In genomic region chr6:6384520-6384919, GRCh38 we compare ENCODE assay signal across 20 cellular contexts.
DNase-seq lines count a peak whose midpoint lies in the region; ATAC-seq and TF ChIP-seq lines count a peak whose summit lies in the region.
"Had no signal": no experiment of that assay in that cellular context is flagged by ENCODE, and none has a peak within 500 bp of the region (broad histone marks: within the 10 kb centered on the region; RNA-seq: fewer than 3 reads in every experiment).

No MANE protein-coding gene starts in this region.

- peaks cover 0 to 15% (median 0%) of the 10 kb centered on the region in 11 experiments; a peak in 4 of 22 replicates for H3K9me3 ChIP-seq in BLaER1 treated with 17β-estradiol and CSF1 and Interleukin-3, amounts not matched to agents 10 nM and 100 nM (replicated peaks in 1 of 11)
- H3K9me3 ChIP-seq in vagina (no peaks in the 10 kb centered on the region), Caco-2 (no peaks in the 10 kb centered on the region)
- H3K9me3 ChIP-seq: BE2C, HAP-1 had no signal

- POLR2A ChIA-PET in WTC11 (lab: Charles Lee), result interaction anchor here (0.8 kb wide), 1 partner anchor 28 kb away, joined by 3 read pairs; no protein-coding TSS in a partner anchor
- POLR2A ChIA-PET in Caco-2 (lab: Charles Lee), result no interaction called here

- BruUV-seq in Caco-2 (replicated peaks; lab: Mats Ljungman, UMichigan), result no TSS peak

- H3K4me1 Mint-ChIP-seq in WTC11 (peaks cover 35% of the 10 kb centered on the region), Caco-2 (ENCODE audit: low read depth, unreplicated experiment) (no peaks in the 10 kb centered on the region)
- H3K4me1 Mint-ChIP-seq: CD8-positive, alpha-beta memory T cell had no signal

- no peak overlapping the region for H3K27ac Mint-ChIP-seq in WTC11
- no peak overlapping the region for H3K27ac Mint-ChIP-seq in Caco-2 (ENCODE audit: unreplicated experiment)
- H3K27ac Mint-ChIP-seq: IgD-negative memory B cell had no signal

- H3K4me2 ChIP-seq in BLaER1 treated with 17β-estradiol and CSF1 and Interleukin-3, amounts not matched to agents 10 nM and 100 nM, result peak overlapping the region in 6 of 11 experiments; percentile 69 to 85 (median 81); a peak in 12 of 22 replicates

- no peaks in the 10 kb centered on the region; a peak in 1 of 22 replicates for H3K36me3 ChIP-seq in BLaER1 treated with 17β-estradiol and CSF1 and Interleukin-3, amounts not matched to agents 10 nM and 100 nM
- no peaks in the 10 kb centered on the region for H3K36me3 ChIP-seq in vagina
- no peaks in the 10 kb centered on the region for H3K36me3 ChIP-seq in Caco-2 (ENCODE audit: control insufficient read depth, insufficient read depth, low read length)
- H3K36me3 ChIP-seq: BE2C, HAP-1 had no signal

- ATAC-seq in WTC11 (peak; percentile 94), GM19324 (IDR thresholded peaks at IDR 0.05; ENCODE audit: low FRiP score, unreplicated experiment) (no peak)
- ATAC-seq: SK-N-SH treated with all-trans-retinoic acid at 6 μM for 48 hours had no signal

- H3K27ac ChIP-seq in BLaER1 treated with 17β-estradiol and CSF1 and Interleukin-3, amounts not matched to agents 10 nM and 100 nM, result peak overlapping the region in 6 of 11 experiments; percentile 74 to 96 (median 92); a peak in 9 of 22 replicates
- H3K27ac ChIP-seq in vagina (no peak overlapping the region), coronary artery (no peak overlapping the region)
- H3K27ac ChIP-seq: 22Rv1, HL-60 had no signal

- DNase-seq in Jurkat, Clone E6-1 (ENCODE audit: low read depth, low spot score), result peak; percentile 69
- no peak for DNase-seq in WTC11 (ENCODE audit: low spot score)
- peak; percentile 44 for DNase-seq in iPS-NIHi11 (ENCODE audit: low spot score)
- DNase-seq in vagina (ENCODE audit: extremely low spot score in 2 of 2), result no peak
- DNase-seq in coronary artery (ENCODE audit: low spot score), result no peak
- no peak for DNase-seq in Caco-2
- DNase-seq: BE2C; CD8-positive, alpha-beta memory T cell; DMS79 treated with DMSO at 0.1 percent for 48 hours; NCI-H2107; NCI-H2227 treated with DMSO at 0.1 percent for 48 hours; NCI-H524; SHP77 treated with DMSO at 0.1 percent for 48 hours had no signal

- H3K27me3 Mint-ChIP-seq in WTC11 (ENCODE audit: low read depth) (peaks cover 5% of the 10 kb centered on the region), Caco-2 (ENCODE audit: insufficient read depth, unreplicated experiment) (peaks cover 20% of the 10 kb centered on the region)

- no peaks in the 10 kb centered on the region for H4K20me1 ChIP-seq in BLaER1 treated with 17β-estradiol and CSF1 and Interleukin-3, amounts not matched to agents 10 nM and 100 nM

- intact Hi-C loops in vagina (cut with DNase I) (no loop called here), Caco-2 (cut with micrococcal nuclease; ENCODE audit: unreplicated experiment) (no loop called here)

- H3K4me3 Mint-ChIP-seq in WTC11, result no peak overlapping the region
- no peak overlapping the region for H3K4me3 Mint-ChIP-seq in Caco-2 (ENCODE audit: unreplicated experiment)
- H3K4me3 Mint-ChIP-seq: CD8-positive, alpha-beta memory T cell; IgD-negative memory B cell had no signal

- TF ChIP-seq CTCF in WTC11 (IDR thresholded peaks at IDR 0.05), result no peak
- TF ChIP-seq CTCF in vagina (IDR thresholded peaks at IDR 0.05), result no peak
- TF ChIP-seq CTCF in coronary artery (IDR thresholded peaks at IDR 0.05), result no peak
- TF ChIP-seq CTCF in Caco-2 (IDR thresholded peaks at IDR 0.05; ENCODE audit: insufficient read depth in 1 of 2, low read depth in 1 of 2, low read length in 1 of 2, severe bottlenecking in 1 of 2, unreplicated experiment in 1 of 2), result no peak

- no peak for TF ChIP-seq POLR2A in vagina (IDR thresholded peaks at IDR 0.05)

- no peak overlapping the region for H3K9ac ChIP-seq in BLaER1 treated with 17β-estradiol and CSF1 and Interleukin-3, amounts not matched to agents 10 nM and 100 nM

- H3K36me3 Mint-ChIP-seq in WTC11, result no peaks in the 10 kb centered on the region
- H3K36me3 Mint-ChIP-seq in Caco-2 (ENCODE audit: insufficient read depth, unreplicated experiment), result no peaks in the 10 kb centered on the region
- H3K36me3 Mint-ChIP-seq: CD8-positive, alpha-beta memory T cell had no signal

- peaks cover 13% of the 10 kb centered on the region for H3K9me3 Mint-ChIP-seq in WTC11
- H3K9me3 Mint-ChIP-seq in Caco-2 (ENCODE audit: unreplicated experiment), result no peaks in the 10 kb centered on the region
- H3K9me3 Mint-ChIP-seq: CD8-positive, alpha-beta memory T cell; IgD-negative memory B cell had no signal

- H3K4me3 ChIP-seq in BLaER1 treated with 17β-estradiol and CSF1 and Interleukin-3, amounts not matched to agents 10 nM and 100 nM, result no peak overlapping the region
- no peak overlapping the region for H3K4me3 ChIP-seq in Jurkat, Clone E6-1 (ENCODE audit: low read length)
- H3K4me3 ChIP-seq in vagina, result no peak overlapping the region
- no peak overlapping the region for H3K4me3 ChIP-seq in coronary artery
- no peak overlapping the region for H3K4me3 ChIP-seq in Caco-2 (ENCODE audit: low read depth, low read length)
- H3K4me3 ChIP-seq: HAP-1 had no signal

- peaks cover 14 to 95% (median 38%) of the 10 kb centered on the region in 10 experiments; a peak in 19 of 20 replicates for H3K4me1 ChIP-seq in BLaER1 treated with 17β-estradiol and CSF1 and Interleukin-3, amounts not matched to agents 10 nM and 100 nM
- H3K4me1 ChIP-seq in vagina (no peaks in the 10 kb centered on the region), Caco-2 (no peaks in the 10 kb centered on the region)
- H3K4me1 ChIP-seq: BE2C, HAP-1 had no signal

- CTCF ChIA-PET in WTC11 (lab: Charles Lee), result interaction anchor here (0.6 to 0.9 kb wide), 2 partner anchors 152 to 162 kb away, joined by 4 read pairs; no protein-coding TSS in a partner anchor
- CTCF ChIA-PET in Caco-2 (lab: Charles Lee), result no interaction called here

- 0 out of 22 replicates have a peak, but pooled peaks cover 0 to 7% (median 0%) of the 10 kb centered on the region in 11 experiments for H3K27me3 ChIP-seq in BLaER1 treated with 17β-estradiol and CSF1 and Interleukin-3, amounts not matched to agents 10 nM and 100 nM
- H3K27me3 ChIP-seq in vagina (no peaks in the 10 kb centered on the region), Caco-2 (replicated peaks; ENCODE audit: control insufficient read depth, insufficient read depth, low read length) (peaks cover 2% of the 10 kb centered on the region; the same call in 1 of the 2 replicates)
- H3K27me3 ChIP-seq: BE2C had no signal

TF ChIP-seq in WTC11, 78 proteins besides CTCF, POLR2A, EP300 and RAD21:
- TF ChIP-seq ZNF423 (CRISPR knock-in tag; IDR thresholded peaks at IDR 0.05) (0 out of 2 replicates have a peak, but pooled peaks have one; percentile 8), ZNF671 (CRISPR knock-in tag; IDR thresholded peaks at IDR 0.05) (no peak), ZNF281 (CRISPR knock-in tag; IDR thresholded peaks at IDR 0.05) (no peak), HMGA2 (CRISPR knock-in tag; IDR thresholded peaks at IDR 0.05) (no peak)

Comparison
In these comparisons a context has a peak if more than half of its experiments do, and no peak if none do; other contexts are left out.
1. H3K27ac ChIP-seq: peak in BLaER1 treated with 17β-estradiol and CSF1 and Interleukin-3, amounts not matched to agents 10 nM and 100 nM (6 of 11); none in vagina (single experiment) and coronary artery (0 of 2).
2. DNase-seq: peak in Jurkat, Clone E6-1 (single experiment) and iPS-NIHi11 (single experiment); none in WTC11 (single experiment), vagina (0 of 2), coronary artery (single experiment) and Caco-2 (0 of 2).